22 cellular contexts compared by ENCODE assay signal in genomic region chr3:43302116-43302880, GRCh38. TPM values are rescaled to one million over a fixed set of nuclear protein-coding genes. Genes with fewer than 3 reads are reported as not detected.
DNase-seq lines count a peak whose midpoint lies in the region; ATAC-seq and TF ChIP-seq lines count a peak whose summit lies in the region.
"Had no signal": no experiment of that assay in that cellular context is flagged by ENCODE, and none has a peak within 500 bp of the region (broad histone marks: within the 10 kb centered on the region; RNA-seq: fewer than 3 reads in every experiment).

No MANE protein-coding gene starts in this region.

- WGBS in SK-N-SH (ENCODE audit: low lambda C conversion rate): 93% methylated on average over 1 of the region's 1 CpG

- H3K27me3 Mint-ChIP-seq in T-helper 1 cell treated with Interleukin-12 subunit alpha and Interleukin-12 subunit beta and Interleukin-4 antibody, amounts not matched to agents 30 μg/mL and 1 μg/mL, for 36 hours (ENCODE audit: low read depth): no peaks in the 10 kb centered on the region
- H3K27me3 Mint-ChIP-seq in CD4-positive, alpha-beta T cell: no peaks in the 10 kb centered on the region
- H3K27me3 Mint-ChIP-seq in activated B cell treated with CpG ODN at 0.5 μM for 24 hours: no peaks in the 10 kb centered on the region
- no peaks in the 10 kb centered on the region for H3K27me3 Mint-ChIP-seq in central memory CD8-positive, alpha-beta T cell

- TF ChIP-seq EP300 in SK-N-SH (IDR thresholded peaks at IDR 0.05; ENCODE audit: borderline replicate concordance in 1 of 2, low read depth in 1 of 2, low read length in 1 of 2): no peak

- POLR2A ChIA-PET in CD4-positive, alpha-beta T cell (lab: Charles Lee): interaction anchor here (0.6 to 1.4 kb wide), 4 partner anchors 16 to 201 kb away, joined by 3 to 4 read pairs (median 3); partner anchors contain the start of gene SNRK
- POLR2A ChIA-PET in activated B cell treated with CpG ODN at 0.5 μM for 24 hours (lab: Charles Lee) (no interaction called here), SK-N-SH (lab: Yijun Ruan, JAX) (no interaction called here)

- TF ChIP-seq RAD21 in SK-N-SH (IDR thresholded peaks at IDR 0.05; ENCODE audit: low read length): no peak

- intact Hi-C loops in CD4-positive, alpha-beta T cell (cut with DNase I, micrococcal nuclease): no loop called here
- intact Hi-C loops in activated B cell treated with CpG ODN at 0.5 μM for 24 hours (cut with micrococcal nuclease): no loop called here

- no peaks in the 10 kb centered on the region for H3K27me3 ChIP-seq in CD4-positive, alpha-beta T cell (ENCODE audit: control insufficient read depth, insufficient read depth, low read length)
- no peaks in the 10 kb centered on the region for H3K27me3 ChIP-seq in SK-N-SH (ENCODE audit: insufficient read depth)
- H3K27me3 ChIP-seq: esophagus squamous epithelium, hepatocyte had no signal

- H3K4me1 ChIP-seq in SK-N-SH (ENCODE audit: control insufficient read depth in 1 of 2, insufficient read depth in 2 of 2, low read depth in 1 of 2, low read length in 1 of 2): no peaks in the 10 kb centered on the region; a peak in 1 of 4 replicates
- H3K4me1 ChIP-seq: prostate gland had no signal

- peaks cover 54% of the 10 kb centered on the region for H3K4me1 Mint-ChIP-seq in T-helper 1 cell treated with Interleukin-12 subunit alpha and Interleukin-12 subunit beta and Interleukin-4 antibody, amounts not matched to agents 30 μg/mL and 1 μg/mL, for 36 hours (ENCODE audit: low read depth)
- H3K4me1 Mint-ChIP-seq in CD4-positive, alpha-beta T cell (ENCODE audit: low read depth): peaks cover 86% of the 10 kb centered on the region
- peaks cover 47% of the 10 kb centered on the region for H3K4me1 Mint-ChIP-seq in activated B cell treated with CpG ODN at 0.5 μM for 24 hours
- peaks cover 54% of the 10 kb centered on the region for H3K4me1 Mint-ChIP-seq in central memory CD8-positive, alpha-beta T cell

- no peak overlapping the region for H3K9ac ChIP-seq in SK-N-SH

- H3K4me2 ChIP-seq in SK-N-SH: no peak overlapping the region
- H3K4me2 ChIP-seq: hepatocyte had no signal

- no peaks in the 10 kb centered on the region for H3F3A ChIP-seq in SK-N-SH (replicated peaks; ENCODE audit: insufficient read depth)

- H3K9me3 Mint-ChIP-seq in T-helper 1 cell treated with Interleukin-12 subunit alpha and Interleukin-12 subunit beta and Interleukin-4 antibody, amounts not matched to agents 30 μg/mL and 1 μg/mL, for 36 hours: no peaks in the 10 kb centered on the region
- H3K9me3 Mint-ChIP-seq in CD4-positive, alpha-beta T cell: no peaks in the 10 kb centered on the region
- no peaks in the 10 kb centered on the region for H3K9me3 Mint-ChIP-seq in activated B cell treated with CpG ODN at 0.5 μM for 24 hours
- H3K9me3 Mint-ChIP-seq in central memory CD8-positive, alpha-beta T cell: no peaks in the 10 kb centered on the region

- peaks cover 35% of the 10 kb centered on the region for H3K79me2 ChIP-seq in SK-N-SH (ENCODE audit: insufficient read depth)

- DNase-seq in T-helper 1 cell (no peak), activated B cell treated with CpG ODN at 0.5 μM for 24 hours (no peak), RKO (ENCODE audit: low spot score) (no peak), SK-N-SH (no peak)
- DNase-seq in CD4-positive, alpha-beta T cell: no peak
- DNase-seq in central memory CD8-positive, alpha-beta T cell (ENCODE audit: low spot score in 2 of 2): no peak
- DNase-seq: cortex of kidney, DMS53, esophagus squamous epithelium, left ventricle myocardium inferior, NCI-H1092 treated with DMSO at 0.1 percent for 48 hours, NCI-H1930, NCI-H226, T-helper 9 cell had no signal

- H4K20me1 ChIP-seq in SK-N-SH (ENCODE audit: insufficient read depth): peaks cover 4% of the 10 kb centered on the region; the same call in 1 of the 2 replicates

- TF ChIP-seq CTCF in CD4-positive, alpha-beta T cell (IDR thresholded peaks at IDR 0.05): no peak
- no peak for TF ChIP-seq CTCF in activated B cell treated with CpG ODN at 0.5 μM for 24 hours (IDR thresholded peaks at IDR 0.05)
- no peak for TF ChIP-seq CTCF in SK-N-SH (IDR thresholded peaks at IDR 0.05)

- no peaks in the 10 kb centered on the region for H3K9me3 ChIP-seq in CD4-positive, alpha-beta T cell (ENCODE audit: control insufficient read depth, low read length)
- H3K9me3 ChIP-seq in SK-N-SH: no peaks in the 10 kb centered on the region
- H3K9me3 ChIP-seq: esophagus squamous epithelium, left ventricle myocardium inferior, prostate gland had no signal

- H2AFZ ChIP-seq in SK-N-SH (ENCODE audit: low read depth): no peak overlapping the region
- H2AFZ ChIP-seq: hepatocyte had no signal

- no peak for ATAC-seq in CD4-positive, alpha-beta T cell (ENCODE audit: poor library complexity)
- no peak for ATAC-seq in activated B cell treated with CpG ODN at 0.5 μM for 24 hours (ENCODE audit: low read depth)
- ATAC-seq in central memory CD8-positive, alpha-beta T cell (replicated peaks; ENCODE audit: extremely low read depth, poor library complexity, severe bottlenecking): no peak
- ATAC-seq in HG03457 (IDR thresholded peaks at IDR 0.05; ENCODE audit: unreplicated experiment): no peak
- ATAC-seq: HCT116 had no signal

- peak overlapping the region; percentile 46 for H3K27ac Mint-ChIP-seq in T-helper 1 cell treated with Interleukin-12 subunit alpha and Interleukin-12 subunit beta and Interleukin-4 antibody, amounts not matched to agents 30 μg/mL and 1 μg/mL, for 36 hours
- peak overlapping the region; percentile 91 for H3K27ac Mint-ChIP-seq in CD4-positive, alpha-beta T cell
- H3K27ac Mint-ChIP-seq in activated B cell treated with CpG ODN at 0.5 μM for 24 hours: peak overlapping the region; percentile 11
- H3K27ac Mint-ChIP-seq in central memory CD8-positive, alpha-beta T cell (ENCODE audit: low read depth): peak overlapping the region; percentile 70

- H3K4me3 Mint-ChIP-seq in T-helper 1 cell treated with Interleukin-12 subunit alpha and Interleukin-12 subunit beta and Interleukin-4 antibody, amounts not matched to agents 30 μg/mL and 1 μg/mL, for 36 hours: peak overlapping the region; percentile 56
- peak overlapping the region; percentile 87 for H3K4me3 Mint-ChIP-seq in CD4-positive, alpha-beta T cell
- H3K4me3 Mint-ChIP-seq in activated B cell treated with CpG ODN at 0.5 μM for 24 hours: no peak overlapping the region
- H3K4me3 Mint-ChIP-seq in central memory CD8-positive, alpha-beta T cell: peak overlapping the region; percentile 53

- peaks cover 39% of the 10 kb centered on the region for H3K36me3 Mint-ChIP-seq in T-helper 1 cell treated with Interleukin-12 subunit alpha and Interleukin-12 subunit beta and Interleukin-4 antibody, amounts not matched to agents 30 μg/mL and 1 μg/mL, for 36 hours (ENCODE audit: low read depth)
- peaks cover 72% of the 10 kb centered on the region for H3K36me3 Mint-ChIP-seq in CD4-positive, alpha-beta T cell (ENCODE audit: low read depth)
- H3K36me3 Mint-ChIP-seq in activated B cell treated with CpG ODN at 0.5 μM for 24 hours (ENCODE audit: low read depth): peaks cover 40% of the 10 kb centered on the region
- H3K36me3 Mint-ChIP-seq in central memory CD8-positive, alpha-beta T cell (ENCODE audit: insufficient read depth): peaks cover 46% of the 10 kb centered on the region

- no peak overlapping the region for H3K4me3 ChIP-seq in SK-N-SH (ENCODE audit: low read depth in 2 of 2, low read length in 1 of 2)
- H3K4me3 ChIP-seq: esophagus squamous epithelium, hepatocyte, left ventricle myocardium inferior, prostate gland, SK-N-MC had no signal

- H3K27ac ChIP-seq in CD4-positive, alpha-beta T cell (ENCODE audit: low read depth, low read length): no peak overlapping the region
- no peak overlapping the region for H3K27ac ChIP-seq in SK-N-SH (ENCODE audit: low read depth in 2 of 2, low read length in 1 of 2)
- H3K27ac ChIP-seq: 22Rv1, esophagus squamous epithelium, hepatocyte, prostate gland, RWPE1, SK-N-MC had no signal

- peaks cover 10 to 24% of the 10 kb centered on the region in 2 experiments for H3K36me3 ChIP-seq in SK-N-SH (replicated peaks in 1 of 2; ENCODE audit: control insufficient read depth in 1 of 2, insufficient read depth in 2 of 2, low read length in 1 of 2)
- H3K36me3 ChIP-seq: prostate gland had no signal

- no peaks in the 10 kb centered on the region for H3K9me2 ChIP-seq in SK-N-SH

- CTCF ChIA-PET in CD4-positive, alpha-beta T cell (lab: Charles Lee): no interaction called here
- CTCF ChIA-PET in activated B cell treated with CpG ODN at 0.5 μM for 24 hours (lab: Charles Lee) (no interaction called here), SK-N-SH (lab: Yijun Ruan, JAX) (interaction anchor here (1.3 kb wide), 1 partner anchor 15 kb away, joined by 3 read pairs; no protein-coding TSS in a partner anchor)

TF ChIP-seq in SK-N-SH, 30 proteins besides CTCF, POLR2A, EP300 and RAD21:
- TF ChIP-seq FOXM1 (IDR thresholded peaks at IDR 0.05; ENCODE audit: low read depth): no peak
- no peak for TF ChIP-seq FOXJ3 (CRISPR knock-in tag; IDR thresholded peaks at IDR 0.05)
- no peak for TF ChIP-seq FOSL2 (IDR thresholded peaks at IDR 0.05; ENCODE audit: borderline replicate concordance, low read depth)

RNA-seq across cellular contexts. Expression of gene SNRK, which starts 16.0 kb away (rescaled TPM):
- 100 to 1,000 TPM; 215 to 217 TPM for total RNA-seq in CD4-positive, alpha-beta T cell
- total RNA-seq in activated B cell treated with CpG ODN at 0.5 μM for 24 hours: 31.1 TPM in 2 replicates
- 3.6 and 4.6 TPM in 2 replicates for polyA plus RNA-seq in SK-N-SH (2012; rRNA removed)
- 4.4 and 4.6 TPM in 2 replicates for polyA plus RNA-seq in SK-N-SH (2012; cell fraction: cytosol; rRNA removed)
- 4.8 and 8.1 TPM in 2 replicates for polyA plus RNA-seq in SK-N-SH (2012; cell fraction: nucleus; rRNA removed)

Comparison
In these comparisons a context has a peak if more than half of its experiments do, and no peak if none do; other contexts are left out.
1. H3K27ac Mint-ChIP-seq: peak in every context shown above with its lines; median percentile 91 in CD4-positive, alpha-beta T cell; 70 in central memory CD8-positive, alpha-beta T cell; 46 in T-helper 1 cell treated with Interleukin-12 subunit alpha and Interleukin-12 subunit beta and Interleukin-4 antibody, amounts not matched to agents 30 μg/mL and 1 μg/mL, for 36 hours; 11 in activated B cell treated with CpG ODN at 0.5 μM for 24 hours.